In genomic region chr12:105741786-105742566, GRCh38 we compare ENCODE assay signal across 1 cellular context.
TF ChIP-seq lines count a peak whose summit lies in the region.

No MANE protein-coding gene starts in this region.

TF ChIP-seq in H1, 55 proteins besides CTCF, POLR2A, EP300 and RAD21 (continued from another document):
- TF ChIP-seq CHD7 (IDR thresholded peaks at IDR 0.05; ENCODE audit: insufficient replicate concordance, low read length): no peak
- no peak for TF ChIP-seq NRF1 (IDR thresholded peaks at IDR 0.05; ENCODE audit: low read depth, low read length)
- TF ChIP-seq YY1 (IDR thresholded peaks at IDR 0.05; ENCODE audit: low read depth, low read length): no peak
- no peak for TF ChIP-seq ATF3 (IDR thresholded peaks at IDR 0.05; ENCODE audit: insufficient read depth, low read depth, low read length)
- TF ChIP-seq SIX5 (IDR thresholded peaks at IDR 0.05; ENCODE audit: low read depth, low read length): no peak
- TF ChIP-seq SAP30 (IDR thresholded peaks at IDR 0.05; ENCODE audit: insufficient read depth, insufficient replicate concordance, low read length): no peak
- TF ChIP-seq SIN3A (conservative IDR thresholded peaks at IDR 0.05 in 1 of 2, IDR thresholded peaks at IDR 0.05 in 1 of 2; ENCODE audit: low read depth in 1 of 2, low read length in 2 of 2): no peak
- TF ChIP-seq TEAD4 (IDR thresholded peaks at IDR 0.05; ENCODE audit: low read depth, low read length): no peak
- no peak for TF ChIP-seq SP4 (IDR thresholded peaks at IDR 0.05; ENCODE audit: low read length)
TF ChIP-seq in H1: peak in this region for 0.
